1 cellular context compared by ENCODE assay signal in the genomic region with DNA sequence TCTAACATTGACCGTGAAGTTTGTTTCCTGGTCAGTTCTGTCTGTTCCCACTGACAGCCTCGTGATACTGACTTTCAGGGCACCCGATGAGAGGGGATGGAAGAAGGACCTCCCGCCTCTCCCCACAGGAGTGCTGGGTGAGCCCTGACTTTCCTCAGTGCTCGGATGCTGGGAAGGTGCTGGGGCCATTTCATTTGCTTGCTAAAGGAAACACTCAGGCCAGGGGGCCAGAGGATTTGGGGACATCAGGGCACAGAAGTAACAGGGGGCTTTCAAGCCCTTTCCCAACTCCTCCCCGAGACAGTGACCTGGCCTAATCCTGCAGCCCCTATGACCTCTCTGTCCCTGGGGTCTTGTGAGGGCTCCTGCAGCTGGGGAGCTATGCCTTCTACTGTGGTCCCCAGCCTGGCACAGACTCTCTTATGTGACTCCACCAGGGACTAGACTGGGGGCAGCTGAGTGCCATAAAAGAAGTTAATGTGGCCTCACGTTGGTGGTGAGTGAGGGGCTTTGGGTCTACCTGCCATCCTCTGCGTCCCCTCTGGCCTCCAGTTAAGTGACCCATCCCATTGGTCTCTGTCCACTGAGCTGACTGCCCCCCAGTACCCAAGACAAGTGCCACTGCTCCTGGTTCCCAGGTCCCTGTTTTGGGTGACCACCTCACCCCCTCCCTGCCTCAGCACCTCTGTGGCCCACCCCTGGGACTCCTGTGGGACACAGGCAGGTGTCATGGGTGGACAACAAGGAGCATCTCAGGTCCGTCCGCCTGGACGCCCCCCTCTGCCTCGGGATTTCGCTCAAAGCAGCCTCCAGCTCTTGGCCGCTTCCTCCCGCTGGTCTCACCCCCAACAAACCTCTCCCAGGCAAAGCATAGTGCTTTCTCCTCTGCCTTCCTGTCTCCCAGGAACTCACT.
TF ChIP-seq lines count a peak whose summit lies in the region.

No MANE protein-coding gene starts in this region.

TF ChIP-seq in IMR-90, 13 proteins besides CTCF, POLR2A, EP300 and RAD21:
- TF ChIP-seq USF2 (IDR thresholded peaks at IDR 0.05; ENCODE audit: low read depth, low read length) (no peak), NFE2L2 (IDR thresholded peaks at IDR 0.05; ENCODE audit: low read depth, low read length) (no peak), MXI1 (IDR thresholded peaks at IDR 0.05; ENCODE audit: borderline replicate concordance, low read depth, low read length) (no peak), MAFK (IDR thresholded peaks at IDR 0.05; ENCODE audit: low read depth, low read length) (no peak)
